In the genomic region with DNA sequence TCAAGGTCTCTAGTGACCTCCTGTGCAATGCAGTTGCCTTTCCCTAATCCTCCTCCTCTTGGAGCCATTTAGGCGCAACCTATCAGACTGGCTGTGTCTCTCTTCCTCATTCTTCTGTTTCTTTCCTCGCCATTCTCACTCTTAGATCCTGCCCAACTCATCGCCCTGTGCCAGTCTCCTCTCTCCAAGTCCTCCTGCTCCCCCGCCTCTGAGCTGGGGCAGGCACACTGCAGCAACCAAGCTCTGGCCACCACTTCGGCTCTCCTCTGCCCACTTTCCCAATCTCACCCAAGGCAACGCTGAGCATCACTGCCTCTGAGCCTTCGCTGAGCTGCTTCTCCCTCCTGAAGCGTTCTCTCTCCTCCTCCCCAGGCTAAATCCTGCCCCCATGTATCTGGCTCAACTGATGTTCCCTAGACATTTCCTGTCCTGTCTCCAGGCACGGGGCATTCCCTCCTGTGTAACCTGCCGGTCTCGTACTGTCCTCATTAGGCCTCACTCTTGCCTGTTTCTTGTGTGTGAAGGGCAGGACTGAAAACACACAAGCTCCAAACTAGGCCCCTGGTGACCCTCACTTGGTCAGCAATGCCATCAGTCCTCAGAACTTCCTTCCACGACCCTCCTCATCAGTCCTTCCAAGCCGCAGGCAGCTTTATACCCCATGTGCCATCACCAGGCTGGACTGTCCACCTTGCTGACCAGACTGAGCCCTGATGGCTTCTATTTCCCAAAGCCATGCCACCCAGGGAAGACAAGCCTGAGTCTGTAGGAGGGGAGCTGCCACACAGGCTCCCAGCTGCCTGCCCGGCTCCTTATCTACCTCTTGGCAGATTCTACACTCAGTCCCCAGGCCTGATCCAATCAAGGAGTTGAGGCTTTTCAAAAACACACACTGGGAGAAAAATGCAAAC, we compare ENCODE assay signal across 8 cellular contexts.
"Had no signal": no experiment of that assay in that cellular context is flagged by ENCODE, and none has a peak within 500 bp of the region (broad histone marks: within the 10 kb centered on the region; RNA-seq: fewer than 3 reads in every experiment).

No MANE protein-coding gene starts in this region.

- H3K4me2 ChIP-seq: smooth muscle cell had no signal

- H3K4me3 ChIP-seq: lung, smooth muscle cell had no signal

- ATAC-seq: activated CD4-positive, CD25-positive, alpha-beta regulatory T cell treated with anti-CD3 and anti-CD28 coated beads, Interleukin-2, amount 50 U/mL, for 24 hours had no signal

- DNase-seq: activated naive CD4-positive, alpha-beta T cell treated with Interleukin-2 at 50 U/mL for 16 hours; central memory CD4-positive, alpha-beta T cell; cortex of kidney; effector memory CD4-positive, alpha-beta T cell; left cardiac atrium had no signal
